In genomic region chr22:23077627-23078461, GRCh38 we compare ENCODE assay signal across 28 cellular contexts. TPM values are rescaled to one million over a fixed set of nuclear protein-coding genes. Genes with fewer than 3 reads are reported as not detected.
DNase-seq lines count a peak whose midpoint lies in the region; ATAC-seq and TF ChIP-seq lines count a peak whose summit lies in the region.
"Had no signal": no experiment of that assay in that cellular context is flagged by ENCODE, and none has a peak within 500 bp of the region (broad histone marks: within the 10 kb centered on the region; RNA-seq: fewer than 3 reads in every experiment).

No MANE protein-coding gene starts in this region.

- H3K9ac ChIP-seq in OCI-LY3 (ENCODE audit: low read length): no peak overlapping the region

- H3K27me3 ChIP-seq in OCI-LY3 (ENCODE audit: low read depth, low read length): no peaks in the 10 kb centered on the region
- H3K27me3 ChIP-seq: hepatocyte, SJCRH30, transverse colon had no signal

- peaks cover 96% of the 10 kb centered on the region for H3K79me2 ChIP-seq in OCI-LY3 (ENCODE audit: low read length)
- H3K79me2 ChIP-seq: hepatocyte had no signal

- TF ChIP-seq CTCF in OCI-LY3 (IDR thresholded peaks at IDR 0.05; ENCODE audit: low read depth, low read length) (peak; percentile 15; the same call in 1 of the 2 replicates), type B pancreatic cell (conservative IDR thresholded peaks at IDR 0.05) (peak; percentile 15)

- peaks cover 3% of the 10 kb centered on the region for H3K36me3 Mint-ChIP-seq in type B pancreatic cell

- H3K36me3 ChIP-seq in OCI-LY3 (replicated peaks; ENCODE audit: low read depth, low read length): peaks cover 64% of the 10 kb centered on the region
- H3K36me3 ChIP-seq: brain microvascular endothelial cell, neutrophil, SJCRH30, transverse colon had no signal

- no peak overlapping the region for H3K4me2 ChIP-seq in OCI-LY3 (ENCODE audit: low read length)
- H3K4me2 ChIP-seq: GM23338, hepatocyte had no signal

- peaks cover 8% of the 10 kb centered on the region for H3K4me1 Mint-ChIP-seq in type B pancreatic cell (ENCODE audit: unreplicated experiment)

- H4K20me1 ChIP-seq in OCI-LY3 (ENCODE audit: insufficient read depth, low read length): peaks cover 96% of the 10 kb centered on the region

- ATAC-seq in left lobe of liver (peak; percentile 15), HG03469 (IDR thresholded peaks at IDR 0.05; ENCODE audit: unreplicated experiment) (no peak), HG02970 (IDR thresholded peaks at IDR 0.05; ENCODE audit: low FRiP score, unreplicated experiment) (no peak)
- ATAC-seq: effector memory CD8-positive, alpha-beta T cell; esophagus mucosa; GM23338; Panc1; stimulated activated naive CD8-positive, alpha-beta T cell treated with anti-CD3 and anti-CD28 coated beads, Interleukin-15, Interleukin-2, amounts not matched to agents 100 U/mL and 50 U/mL, for 24 hours had no signal

- H3K4me3 Mint-ChIP-seq in type B pancreatic cell: no peak overlapping the region
- H3K4me3 Mint-ChIP-seq: effector memory CD8-positive, alpha-beta T cell; GM23338; T-helper 1 cell treated with Interleukin-12 subunit alpha and Interleukin-12 subunit beta and Interleukin-4 antibody, amounts not matched to agents 30 μg/mL and 1 μg/mL, for 36 hours had no signal

- no peak overlapping the region for H3K27ac ChIP-seq in OCI-LY3 (ENCODE audit: low read length)
- H3K27ac ChIP-seq: brain microvascular endothelial cell, hepatocyte, neutrophil, SJCRH30, transverse colon had no signal

- H3K9me3 ChIP-seq in OCI-LY3 (ENCODE audit: insufficient read depth, low read length): no peaks in the 10 kb centered on the region
- H3K9me3 ChIP-seq: Caco-2, neutrophil, SJCRH30, transverse colon had no signal

- H3K27me3 Mint-ChIP-seq in type B pancreatic cell: no peaks in the 10 kb centered on the region

- H3K4me1 ChIP-seq in OCI-LY3 (ENCODE audit: low read length): no peaks in the 10 kb centered on the region
- H3K4me1 ChIP-seq: transverse colon had no signal

- DNase-seq in NCI-H748 (lab: John Stamatoyannopoulos, UW; ENCODE audit: unreplicated experiment) (peak; percentile 14), NCI-H748 treated with DMSO at 0.1 percent for 48 hours (lab: John Stamatoyannopoulos, UW) (no peak), left lobe of liver (ENCODE audit: low spot score) (no peak), type B pancreatic cell (ENCODE audit: extremely low spot score, unreplicated experiment) (no peak), NCI-H2081 (lab: John Stamatoyannopoulos, UW) (no peak)
- DNase-seq: 8988T; brain microvascular endothelial cell; Caco-2; effector memory CD8-positive, alpha-beta T cell; foreskin melanocyte; IMR-90; NCI-H1417 treated with DMSO at 0.1 percent for 48 hours; NCI-H2171; NCI-H774; SJCRH30; small intestine; stimulated activated CD4-positive, alpha-beta T cell treated with anti-CD3 and anti-CD28 coated beads, Interleukin-4, amount 100 ng/mL, for 24 hours; stimulated activated naive CD8-positive, alpha-beta T cell treated with anti-CD3 and anti-CD28 coated beads, Interleukin-15, Interleukin-2, amounts not matched to agents 100 U/mL and 50 U/mL, for 24 hours; transverse colon had no signal

- H3K4me3 ChIP-seq in OCI-LY3 (ENCODE audit: low read length): no peak overlapping the region
- H3K4me3 ChIP-seq: GM23338, hepatocyte, SJCRH30, transverse colon had no signal

- H3K27ac Mint-ChIP-seq in type B pancreatic cell: no peak overlapping the region
- H3K27ac Mint-ChIP-seq: effector memory CD8-positive, alpha-beta T cell; GM23338 had no signal

- H2AFZ ChIP-seq in OCI-LY3 (ENCODE audit: low read depth, low read length): no peak overlapping the region
- H2AFZ ChIP-seq: GM23338, hepatocyte had no signal

- H3K9me3 Mint-ChIP-seq in type B pancreatic cell: no peaks in the 10 kb centered on the region
- H3K9me3 Mint-ChIP-seq: effector memory CD8-positive, alpha-beta T cell; GM23338; T-helper 1 cell treated with Interleukin-12 subunit alpha and Interleukin-12 subunit beta and Interleukin-4 antibody, amounts not matched to agents 30 μg/mL and 1 μg/mL, for 36 hours had no signal

RNA-seq across cellular contexts. Expression of gene GNAZ, which starts 7.5 kb away (rescaled TPM):
- total RNA-seq in left lobe of liver (0.33 TPM), type B pancreatic cell (ENCODE audit: low replicate concordance) (8.7 and 14.4 TPM in 2 replicates)
